Comparison of ENCODE assay signal across 12 cellular contexts in genomic region chr13:95246292-95247082, GRCh38. TPM values are rescaled to one million over a fixed set of nuclear protein-coding genes. Genes with fewer than 3 reads are reported as not detected.
DNase-seq lines count a peak whose midpoint lies in the region; ATAC-seq and TF ChIP-seq lines count a peak whose summit lies in the region.
"Had no signal": no experiment of that assay in that cellular context is flagged by ENCODE, and none has a peak within 500 bp of the region (broad histone marks: within the 10 kb centered on the region; RNA-seq: fewer than 3 reads in every experiment).

No MANE protein-coding gene starts in this region.

- H3K27ac ChIP-seq in VCaP (peak overlapping the region; percentile 35), prostate gland (peak overlapping the region; percentile 31 to 47)

- intact Hi-C loops in prostate gland (cut with DNase I) = no loop called here
- intact Hi-C loops in Calu3 (cut with micrococcal nuclease; ENCODE audit: unreplicated experiment) = no loop called here

- no peak overlapping the region for H3K27ac Mint-ChIP-seq in activated naive CD8-positive, alpha-beta T cell treated with anti-CD3 and anti-CD28 coated beads for 36 hours
- H3K27ac Mint-ChIP-seq in Calu3 (ENCODE audit: unreplicated experiment) = no peak overlapping the region
- H3K27ac Mint-ChIP-seq: brain, nephron progenitor cell had no signal

- peaks cover 25% of the 10 kb centered on the region for H3K36me3 Mint-ChIP-seq in activated naive CD8-positive, alpha-beta T cell treated with anti-CD3 and anti-CD28 coated beads for 36 hours
- H3K36me3 Mint-ChIP-seq in Calu3 (ENCODE audit: insufficient read depth, unreplicated experiment) = no peaks in the 10 kb centered on the region

- CTCF ChIA-PET in Calu3 (lab: Charles Lee) = no interaction called here

- no peaks in the 10 kb centered on the region for H3K36me3 ChIP-seq in prostate gland

- no peak for ATAC-seq in HG03342 (IDR thresholded peaks at IDR 0.05; ENCODE audit: unreplicated experiment)
- ATAC-seq: stimulated activated naive CD8-positive, alpha-beta T cell treated with anti-CD3 and anti-CD28 coated beads, Interleukin-15, amount 100 ng/mL, for 72 hours had no signal

- no peaks in the 10 kb centered on the region for H3K9me3 Mint-ChIP-seq in activated naive CD8-positive, alpha-beta T cell treated with anti-CD3 and anti-CD28 coated beads for 36 hours
- no peaks in the 10 kb centered on the region for H3K9me3 Mint-ChIP-seq in Calu3 (ENCODE audit: low read depth, unreplicated experiment)
- H3K9me3 Mint-ChIP-seq: brain; nephron progenitor cell; stimulated activated naive CD8-positive, alpha-beta T cell treated with anti-CD3 and anti-CD28 coated beads, Interleukin-15, amount 100 ng/mL, for 72 hours had no signal

- peak; percentile 38 for DNase-seq in M059J (ENCODE audit: low read depth)
- peak; percentile 4 for DNase-seq in NCI-H2227 (lab: John Stamatoyannopoulos, UW; ENCODE audit: unreplicated experiment)
- DNase-seq in prostate gland (ENCODE audit: low spot score) = peak; percentile 77
- no peak for DNase-seq in activated naive CD8-positive, alpha-beta T cell treated with anti-CD3 and anti-CD28 coated beads for 36 hours
- DNase-seq in Calu3 = no peak
- DNase-seq in activated CD4-positive, CD25-positive, alpha-beta regulatory T cell (lab: John Stamatoyannopoulos, UW) = no peak
- DNase-seq: activated T-cell treated with anti-CD3 and anti-CD28 coated beads, Interleukin-2, amount 50 U/mL, for 1 hour; nephron progenitor cell; stimulated activated naive CD8-positive, alpha-beta T cell treated with anti-CD3 and anti-CD28 coated beads, Interleukin-15, amount 100 ng/mL, for 72 hours had no signal

- peaks cover 15% of the 10 kb centered on the region for H3K4me1 ChIP-seq in prostate gland (replicated peaks)

- no peak overlapping the region for H3K4me3 Mint-ChIP-seq in activated naive CD8-positive, alpha-beta T cell treated with anti-CD3 and anti-CD28 coated beads for 36 hours
- H3K4me3 Mint-ChIP-seq in Calu3 (ENCODE audit: low read depth, unreplicated experiment) = no peak overlapping the region
- H3K4me3 Mint-ChIP-seq: brain; nephron progenitor cell; stimulated activated naive CD8-positive, alpha-beta T cell treated with anti-CD3 and anti-CD28 coated beads, Interleukin-15, amount 100 ng/mL, for 72 hours had no signal

- H3K4me1 Mint-ChIP-seq in activated naive CD8-positive, alpha-beta T cell treated with anti-CD3 and anti-CD28 coated beads for 36 hours = peaks cover 8% of the 10 kb centered on the region
- peaks cover 15% of the 10 kb centered on the region for H3K4me1 Mint-ChIP-seq in Calu3 (ENCODE audit: low read depth, unreplicated experiment)
- H3K4me1 Mint-ChIP-seq: brain, nephron progenitor cell had no signal

- 39% methylated on average over 10 of the region's 10 CpGs for WGBS in prostate gland

- TF ChIP-seq CTCF in VCaP (conservative IDR thresholded peaks at IDR 0.05) = no peak
- TF ChIP-seq CTCF in prostate gland (IDR thresholded peaks at IDR 0.05) = no peak
- TF ChIP-seq CTCF in Calu3 (IDR thresholded peaks at IDR 0.05; ENCODE audit: unreplicated experiment) = no peak

- no peak for TF ChIP-seq POLR2A in prostate gland (IDR thresholded peaks at IDR 0.05)

- H3K27me3 ChIP-seq in prostate gland (replicated peaks; ENCODE audit: insufficient read depth) = no peaks in the 10 kb centered on the region

- BruUV-seq in Calu3 (replicated peaks; lab: Mats Ljungman, UMichigan) = no TSS peak

- no peak overlapping the region for H3K4me3 ChIP-seq in prostate gland

- H3K27me3 Mint-ChIP-seq in activated naive CD8-positive, alpha-beta T cell treated with anti-CD3 and anti-CD28 coated beads for 36 hours = no peaks in the 10 kb centered on the region
- no peaks in the 10 kb centered on the region for H3K27me3 Mint-ChIP-seq in Calu3 (ENCODE audit: unreplicated experiment)
- H3K27me3 Mint-ChIP-seq: stimulated activated naive CD8-positive, alpha-beta T cell treated with anti-CD3 and anti-CD28 coated beads, Interleukin-15, amount 100 ng/mL, for 72 hours had no signal

- H3K9me3 ChIP-seq in prostate gland = no peaks in the 10 kb centered on the region

RNA-seq across cellular contexts. Expression of gene ABCC4, which starts 54.8 kb away (rescaled TPM):
- total RNA-seq in M059J (2014; rRNA removed; shearing (Covaris generic)) = 15.4 and 20.6 TPM in 2 replicates
- 10 to 100 TPM; 33.3 to 48.4 TPM for total RNA-seq in prostate gland
- 10 to 100 TPM; 11.4 to 11.6 TPM for total RNA-seq in activated naive CD8-positive, alpha-beta T cell treated with anti-CD3 and anti-CD28 coated beads for 36 hours
- total RNA-seq in Calu3 (2022) = 10.0 and 12.5 TPM in 2 replicates

Comparison
In these comparisons a context has a peak if more than half of its experiments do, and no peak if none do; other contexts are left out.
1. DNase-seq: peak in M059J (single experiment), NCI-H2227 (single experiment) and prostate gland (single experiment); none in activated naive CD8-positive, alpha-beta T cell treated with anti-CD3 and anti-CD28 coated beads for 36 hours (single experiment), Calu3 (single experiment) and activated CD4-positive, CD25-positive, alpha-beta regulatory T cell (0 of 4).